In the genomic region with DNA sequence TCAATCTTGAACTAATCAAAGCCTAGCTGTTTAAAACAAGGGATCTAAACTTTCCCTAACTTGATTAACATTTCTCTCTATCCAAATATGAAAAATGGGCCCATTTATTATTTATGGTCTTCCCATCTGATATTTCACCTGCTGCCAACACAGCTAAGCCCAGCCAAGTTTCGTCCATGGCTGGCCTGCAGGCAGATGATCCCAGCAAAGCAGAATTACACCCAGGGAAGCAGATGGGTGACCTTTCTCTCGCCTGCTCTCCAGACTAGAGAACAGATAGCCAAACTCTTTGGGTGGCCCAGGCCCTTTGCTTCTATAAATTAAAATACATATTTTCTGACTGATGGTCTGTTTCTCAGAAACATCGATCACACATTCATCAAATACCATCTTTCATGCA, we compare ENCODE assay signal across 19 cellular contexts.
"Had no signal": no experiment of that assay in that cellular context is flagged by ENCODE, and none has a peak within 500 bp of the region (broad histone marks: within the 10 kb centered on the region; RNA-seq: fewer than 3 reads in every experiment).

No MANE protein-coding gene starts in this region.

- H3K4me1 ChIP-seq: gastrocnemius medialis, right atrium auricular region, tibial artery had no signal

- H3K27me3 ChIP-seq: gastrocnemius medialis, heart left ventricle, right atrium auricular region, tibial artery had no signal

- DNase-seq: activated CD4-positive, alpha-beta T cell treated with anti-CD3 and anti-CD28 coated beads, Interleukin-2, amount 10 ng/mL, durations not matched to agents 24 days and 14 days; activated CD8-positive, alpha-beta T cell treated with anti-CD3 and anti-CD28 coated beads, Interleukin-2, amount 10 ng/mL, durations not matched to agents 7 days and 5 days; activated effector memory CD4-positive, alpha-beta T cell treated with Interleukin-2 at 50 U/mL for 16 hours; activated naive CD4-positive, alpha-beta T cell treated with anti-CD3 and anti-CD28 coated beads, Interleukin-2, amount 10 ng/mL, durations not matched to agents 7 days and 5 days; activated naive CD8-positive, alpha-beta T cell treated with anti-CD3 and anti-CD28 coated beads, Interleukin-2, amount 50 U/mL, for 24 hours; activated T-cell treated with anti-CD3 and anti-CD28 coated beads, Interleukin-2, amount 50 U/mL, for 48 hours; aorta; cerebellar nuclear complex; effector CD4-positive, alpha-beta T cell; gastrocnemius medialis; heart left ventricle; midbrain; occipital lobe; stimulated activated naive CD8-positive, alpha-beta T cell treated with anti-CD3 and anti-CD28 coated beads, Interleukin-15, Interleukin-2, amounts not matched to agents 100 U/mL and 50 U/mL, for 24 hours; substantia nigra; T1000; tibial artery had no signal

- ATAC-seq: activated CD8-positive, alpha-beta T cell treated with anti-CD3 and anti-CD28 coated beads, Interleukin-2, amount 10 ng/mL, durations not matched to agents 7 days and 5 days; activated naive CD8-positive, alpha-beta T cell treated with anti-CD3 and anti-CD28 coated beads, Interleukin-2, amount 50 U/mL, for 24 hours; gastrocnemius medialis; heart left ventricle; left lobe of liver; stimulated activated naive CD8-positive, alpha-beta T cell treated with anti-CD3 and anti-CD28 coated beads, Interleukin-15, Interleukin-2, amounts not matched to agents 100 U/mL and 50 U/mL, for 24 hours had no signal

- H3K4me3 ChIP-seq: gastrocnemius medialis, heart left ventricle, right atrium auricular region, tibial artery had no signal

- H3K9me3 ChIP-seq: gastrocnemius medialis, right atrium auricular region, tibial artery had no signal

- H3K36me3 ChIP-seq: gastrocnemius medialis, heart left ventricle, right atrium auricular region, tibial artery had no signal
